Comparison of ENCODE assay signal across 19 cellular contexts in the genomic region with DNA sequence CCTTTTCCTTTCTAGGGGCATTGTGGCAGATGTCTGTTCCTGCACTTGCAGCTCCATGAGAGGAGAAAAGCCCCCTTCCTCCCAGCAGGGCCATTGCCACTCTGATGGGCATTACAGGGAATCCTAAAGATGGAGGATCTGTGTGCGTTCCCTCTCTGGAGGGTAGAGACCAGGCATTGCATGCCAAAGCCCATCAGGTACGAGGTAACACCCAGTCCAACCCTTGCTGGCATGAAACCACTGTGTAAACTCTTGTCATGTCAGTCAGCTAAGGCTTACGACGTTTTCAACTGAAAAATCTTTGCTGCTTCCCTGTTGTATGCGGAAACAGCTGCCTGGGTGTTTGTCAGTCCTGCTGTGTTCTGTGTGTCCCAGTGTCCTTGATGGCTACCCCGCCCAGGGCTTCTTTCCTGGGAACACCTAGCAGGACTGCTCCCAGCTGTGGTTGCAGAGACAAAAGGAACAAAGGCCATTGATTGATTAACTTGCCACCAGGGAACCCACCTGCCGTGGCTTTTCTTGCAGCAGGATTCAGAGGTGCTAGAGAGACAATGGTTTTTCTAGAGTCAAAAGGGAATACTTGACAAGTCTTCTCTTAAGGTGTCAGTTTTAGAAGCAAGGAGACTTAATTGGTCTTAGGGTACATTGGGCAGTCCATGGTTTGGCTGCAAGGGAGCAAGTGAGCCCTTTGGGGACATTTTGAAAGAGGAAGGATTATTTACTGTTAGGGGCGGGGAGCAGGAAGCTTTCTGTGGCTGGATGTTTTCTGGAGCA. TPM values are rescaled to one million over a fixed set of nuclear protein-coding genes. Genes with fewer than 3 reads are reported as not detected.
DNase-seq lines count a peak whose midpoint lies in the region; FAIRE-seq and TF ChIP-seq lines count a peak whose summit lies in the region.
"Had no signal": no experiment of that assay in that cellular context is flagged by ENCODE, and none has a peak within 500 bp of the region (broad histone marks: within the 10 kb centered on the region; RNA-seq: fewer than 3 reads in every experiment).

No MANE protein-coding gene starts in this region.

- H3K4me3 Mint-ChIP-seq in CD8-positive, alpha-beta memory T cell, result peak overlapping the region in 1 of 7 donors; percentile 34
- H3K4me3 Mint-ChIP-seq: stimulated activated effector memory CD8-positive, alpha-beta T cell treated with anti-CD3 and anti-CD28 coated beads, Interleukin-12 subunit alpha, Interleukin-12 subunit beta, amount 100 ng/mL, for 72 hours had no signal

- POLR2A ChIA-PET in CD8-positive, alpha-beta memory T cell (lab: Charles Lee), result no interaction called here

- intact Hi-C loops in esophagus muscularis mucosa (cut with DNase I), result no loop called here

- no peaks in the 10 kb centered on the region for H3K4me1 Mint-ChIP-seq in CD8-positive, alpha-beta memory T cell
- H3K4me1 Mint-ChIP-seq: stimulated activated effector memory CD8-positive, alpha-beta T cell treated with anti-CD3 and anti-CD28 coated beads, Interleukin-12 subunit alpha, Interleukin-12 subunit beta, amount 100 ng/mL, for 72 hours had no signal

- DNase-seq in SHP77 (lab: John Stamatoyannopoulos, UW) (peak; percentile 14 to 35), SHP77 treated with DMSO at 0.1 percent for 48 hours (lab: John Stamatoyannopoulos, UW) (no peak), NCI-H748 (lab: John Stamatoyannopoulos, UW; ENCODE audit: unreplicated experiment) (peak; percentile 82), esophagus muscularis mucosa (ENCODE audit: extremely low spot score) (peak; percentile 77), D721Med (ENCODE audit: insufficient read length, low spot score) (no peak), smooth muscle cell (lab: John Stamatoyannopoulos, UW; ENCODE audit: unreplicated experiment) (no peak)
- no peak for DNase-seq in CD8-positive, alpha-beta memory T cell
- no peak for DNase-seq in central memory CD4-positive, alpha-beta T cell
- DNase-seq: activated effector memory CD4-positive, alpha-beta T cell treated with Interleukin-2 at 50 U/mL for 16 hours; aorta; GM23248; lower lobe of right lung; occipital lobe; sigmoid colon; SK-N-SH had no signal

- TF ChIP-seq EP300 in esophagus muscularis mucosa (IDR thresholded peaks at IDR 0.05), result no peak

- H3K36me3 Mint-ChIP-seq in CD8-positive, alpha-beta memory T cell, result no peaks in the 10 kb centered on the region
- H3K36me3 Mint-ChIP-seq: stimulated activated effector memory CD8-positive, alpha-beta T cell treated with anti-CD3 and anti-CD28 coated beads, Interleukin-12 subunit alpha, Interleukin-12 subunit beta, amount 100 ng/mL, for 72 hours had no signal

- peaks cover 11% of the 10 kb centered on the region for H3F3A ChIP-seq in smooth muscle cell (ENCODE audit: low read depth)

- no peak for TF ChIP-seq POLR2A in esophagus muscularis mucosa (IDR thresholded peaks at IDR 0.05; ENCODE audit: low read depth)

- peaks cover 0 to 5% (median 2%) of the 10 kb centered on the region in 5 donors for H3K9me3 Mint-ChIP-seq in CD8-positive, alpha-beta memory T cell
- H3K9me3 Mint-ChIP-seq: stimulated activated effector memory CD8-positive, alpha-beta T cell treated with anti-CD3 and anti-CD28 coated beads, Interleukin-12 subunit alpha, Interleukin-12 subunit beta, amount 100 ng/mL, for 72 hours had no signal

- H3K79me2 ChIP-seq in smooth muscle cell (ENCODE audit: low read depth), result no peaks in the 10 kb centered on the region

- H4K20me1 ChIP-seq in smooth muscle cell (ENCODE audit: low read depth), result no peaks in the 10 kb centered on the region

- no peaks in the 10 kb centered on the region for H3K4me1 ChIP-seq in esophagus muscularis mucosa
- peaks cover 20% of the 10 kb centered on the region for H3K4me1 ChIP-seq in smooth muscle cell (ENCODE audit: low read depth)
- H3K4me1 ChIP-seq in CD8-positive, alpha-beta memory T cell (ENCODE audit: insufficient read depth, low read length), result no peaks in the 10 kb centered on the region
- H3K4me1 ChIP-seq: lower lobe of right lung, sigmoid colon had no signal

- no peak overlapping the region for H3K27ac ChIP-seq in esophagus muscularis mucosa (replicated peaks in 1 of 4)
- H3K27ac ChIP-seq in smooth muscle cell (ENCODE audit: low read depth), result no peak overlapping the region
- no peak overlapping the region for H3K27ac ChIP-seq in CD8-positive, alpha-beta memory T cell (ENCODE audit: low read depth, low read length)
- H3K27ac ChIP-seq: GM23248, lower lobe of right lung, sigmoid colon had no signal

- no peak for TF ChIP-seq CTCF in esophagus muscularis mucosa (IDR thresholded peaks at IDR 0.05)
- no peak for TF ChIP-seq CTCF in D721Med (IDR thresholded peaks at IDR 0.05; ENCODE audit: insufficient read depth, missing control alignments)
- TF ChIP-seq CTCF in smooth muscle cell (IDR thresholded peaks at IDR 0.05; ENCODE audit: borderline replicate concordance, insufficient read depth, poor library complexity, severe bottlenecking), result no peak

- peaks cover 0 to 22% (median 0%) of the 10 kb centered on the region in 4 donors for H3K27me3 ChIP-seq in esophagus muscularis mucosa
- no peaks in the 10 kb centered on the region for H3K27me3 ChIP-seq in smooth muscle cell (ENCODE audit: low read depth)
- H3K27me3 ChIP-seq in CD8-positive, alpha-beta memory T cell (ENCODE audit: insufficient read depth, low read length, poor library complexity, severe bottlenecking), result no peaks in the 10 kb centered on the region
- H3K27me3 ChIP-seq: sigmoid colon had no signal

- no peak overlapping the region for H3K4me2 ChIP-seq in smooth muscle cell
- H3K4me2 ChIP-seq: SK-N-SH had no signal

- H3K4me3 ChIP-seq in esophagus muscularis mucosa (no peak overlapping the region), smooth muscle cell (no peak overlapping the region)
- no peak overlapping the region for H3K4me3 ChIP-seq in CD8-positive, alpha-beta memory T cell (ENCODE audit: low read length)
- H3K4me3 ChIP-seq: GM23248, lower lobe of right lung, sigmoid colon had no signal

- H3K27ac Mint-ChIP-seq in CD8-positive, alpha-beta memory T cell, result no peak overlapping the region
- H3K27ac Mint-ChIP-seq: stimulated activated effector memory CD8-positive, alpha-beta T cell treated with anti-CD3 and anti-CD28 coated beads, Interleukin-12 subunit alpha, Interleukin-12 subunit beta, amount 100 ng/mL, for 72 hours had no signal

- no peak for FAIRE-seq in D721Med (lab: Jason Lieb, UNC)
- FAIRE-seq: urothelium cell line had no signal

- H3K9me3 ChIP-seq in esophagus muscularis mucosa (no peaks in the 10 kb centered on the region), smooth muscle cell (replicated peaks; ENCODE audit: low read depth) (no peaks in the 10 kb centered on the region)
- no peaks in the 10 kb centered on the region for H3K9me3 ChIP-seq in CD8-positive, alpha-beta memory T cell (ENCODE audit: low read length)
- H3K9me3 ChIP-seq: lower lobe of right lung, sigmoid colon, SK-N-SH had no signal

- CTCF ChIA-PET in CD8-positive, alpha-beta memory T cell (lab: Charles Lee), result no interaction called here

- H2AFZ ChIP-seq in smooth muscle cell (ENCODE audit: low read depth), result no peak overlapping the region
- H2AFZ ChIP-seq: GM23248 had no signal

- H3K36me3 ChIP-seq in esophagus muscularis mucosa (no peaks in the 10 kb centered on the region), smooth muscle cell (ENCODE audit: low read depth) (no peaks in the 10 kb centered on the region)
- H3K36me3 ChIP-seq in CD8-positive, alpha-beta memory T cell (ENCODE audit: insufficient read depth, low read length), result no peaks in the 10 kb centered on the region
- H3K36me3 ChIP-seq: lower lobe of right lung, sigmoid colon had no signal

- WGBS in esophagus muscularis mucosa, result 86% methylated on average over 8 of the region's 8 CpGs
- 86% methylated on average over 8 of the region's 8 CpGs for whole genome bisulfite sequencing in smooth muscle cell (ENCODE audit: low lambda C conversion rate)

- H3K9ac ChIP-seq in smooth muscle cell (ENCODE audit: low read depth), result no peak overlapping the region
- H3K9ac ChIP-seq: GM23248, SK-N-SH had no signal

- peaks cover 3 to 17% of the 10 kb centered on the region in 2 donors for H3K27me3 Mint-ChIP-seq in CD8-positive, alpha-beta memory T cell

RNA-seq across cellular contexts. Expression of gene B3GALT5, which starts 24.6 kb away (rescaled TPM):
- total RNA-seq in esophagus muscularis mucosa (1 to 10 TPM in 1 of 4 donors, under 1 TPM in 3; under 0.01 to 1.2 (median 0.74) TPM), smooth muscle cell (1.7 and 3.8 TPM in 2 replicates)
- 0.73 and 1.3 TPM in 2 replicates for polyA plus RNA-seq in smooth muscle cell
- not detected for total RNA-seq in CD8-positive, alpha-beta memory T cell
- not detected for polyA plus RNA-seq in CD8-positive, alpha-beta memory T cell
- total RNA-seq: dermis microvascular lymphatic vessel endothelial cell, fibroblast of villous mesenchyme, GM23248 had no signal
- polyA plus RNA-seq: GM23248 had no signal

Comparison
In these comparisons a context has a peak if more than half of its experiments do, and no peak if none do; other contexts are left out.
1. DNase-seq: peak in SHP77 (2 of 2), NCI-H748 (single experiment) and esophagus muscularis mucosa (single experiment); none in SHP77 treated with DMSO at 0.1 percent for 48 hours (single experiment), D721Med (single experiment), smooth muscle cell (single experiment), CD8-positive, alpha-beta memory T cell (0 of 5) and central memory CD4-positive, alpha-beta T cell (single experiment).